Comparison of ENCODE assay signal across 2 cellular contexts in genomic region chr15:58980351-58980939, GRCh38.
A peak's percentile ranks its signal among the peaks of the same experiment; 100 is the strongest.
TF ChIP-seq lines count a peak whose summit lies in the region.

No MANE protein-coding gene starts in this region.

TF ChIP-seq in HEK293T, 16 proteins besides CTCF, POLR2A, EP300 and RAD21:
- TF ChIP-seq ZNF384 (IDR thresholded peaks at IDR 0.05) (no peak), FOXA1 (IDR thresholded peaks at IDR 0.05) (no peak), NFRKB (IDR thresholded peaks at IDR 0.05) (no peak), TARDBP (IDR thresholded peaks at IDR 0.05) (no peak), FOXK2 (IDR thresholded peaks at IDR 0.05) (no peak)
- TF ChIP-seq, protein P1, sequence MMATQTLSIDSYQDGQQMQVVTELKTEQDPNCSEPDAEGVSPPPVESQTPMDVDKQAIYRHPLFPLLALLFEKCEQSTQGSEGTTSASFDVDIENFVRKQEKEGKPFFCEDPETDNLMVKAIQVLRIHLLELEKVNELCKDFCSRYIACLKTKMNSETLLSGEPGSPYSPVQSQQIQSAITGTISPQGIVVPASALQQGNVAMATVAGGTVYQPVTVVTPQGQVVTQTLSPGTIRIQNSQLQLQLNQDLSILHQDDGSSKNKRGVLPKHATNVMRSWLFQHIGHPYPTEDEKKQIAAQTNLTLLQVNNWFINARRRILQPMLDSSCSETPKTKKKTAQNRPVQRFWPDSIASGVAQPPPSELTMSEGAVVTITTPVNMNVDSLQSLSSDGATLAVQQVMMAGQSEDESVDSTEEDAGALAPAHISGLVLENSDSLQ (IDR thresholded peaks at IDR 0.05), result peak; percentile 23; the same call in 1 of the 2 replicates
TF ChIP-seq in HEK293T: peak in this region for 1.

TF ChIP-seq in H1, 55 proteins besides CTCF, POLR2A, EP300 and RAD21:
- TF ChIP-seq CHD7 (IDR thresholded peaks at IDR 0.05; ENCODE audit: insufficient replicate concordance, low read length), result no peak
